Comparison of ENCODE assay signal across 8 cellular contexts in the genomic region with DNA sequence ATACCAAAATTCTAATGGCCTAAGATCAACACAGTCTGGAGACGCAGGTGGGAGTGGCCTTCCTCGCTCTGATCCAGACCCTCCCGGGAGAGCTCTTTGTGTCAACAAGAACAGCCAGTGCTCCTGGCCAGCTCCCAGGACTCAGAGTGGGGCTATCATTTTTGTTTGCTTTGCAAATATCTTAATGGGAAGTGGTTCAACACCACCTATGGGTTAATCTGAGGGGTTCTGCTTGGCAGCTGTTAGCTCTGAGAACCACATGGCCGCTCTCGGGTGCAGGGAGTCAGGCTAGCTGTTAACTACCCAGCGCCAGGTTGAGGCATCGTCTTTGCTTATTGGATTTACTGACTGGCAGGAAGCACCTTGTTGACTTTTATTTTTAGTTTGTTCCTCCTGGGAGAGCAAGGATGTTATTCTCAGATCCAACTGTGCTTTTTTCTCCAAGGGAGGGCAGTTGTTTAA.
DNase-seq lines count a peak whose midpoint lies in the region; ATAC-seq and TF ChIP-seq lines count a peak whose summit lies in the region.

No MANE protein-coding gene starts in this region.

- H3K27ac ChIP-seq in RWPE2 (ENCODE audit: poor library complexity, severe bottlenecking) (no peak overlapping the region), skeletal muscle tissue (ENCODE audit: low read depth, low read length) (no peak overlapping the region)

- intact Hi-C loops in left cardiac atrium (cut with DNase I), result no loop called here

- H3K27me3 Mint-ChIP-seq in activated T-helper 17 cell treated with anti-CD3 and anti-CD28 coated beads, Interleukin-2, amount 50 U/mL, for 72 hours, result peaks cover 24% of the 10 kb centered on the region

- peaks cover 4% of the 10 kb centered on the region for H3K4me1 ChIP-seq in RWPE2 (ENCODE audit: insufficient read depth, poor library complexity, severe bottlenecking)
- peaks cover 8 to 14% (median 14%) of the 10 kb centered on the region in 3 donors for H3K4me1 ChIP-seq in skeletal muscle tissue (ENCODE audit: control insufficient read depth in 3 of 3, insufficient read depth in 3 of 3, low read length in 3 of 3)

- H3K27ac Mint-ChIP-seq in activated T-helper 17 cell treated with anti-CD3 and anti-CD28 coated beads, Interleukin-2, amount 50 U/mL, for 72 hours, result no peak overlapping the region

- H3K4me3 ChIP-seq in RWPE2 (ENCODE audit: severe bottlenecking), result no peak overlapping the region
- H3K4me3 ChIP-seq in skeletal muscle tissue (ENCODE audit: low read length in 3 of 3), result peak overlapping the region; percentile 35 to 59 (median 42)

- no peak overlapping the region for H3K4me3 Mint-ChIP-seq in activated T-helper 17 cell treated with anti-CD3 and anti-CD28 coated beads, Interleukin-2, amount 50 U/mL, for 72 hours

- H3K27me3 ChIP-seq in RWPE2 (ENCODE audit: insufficient read depth, poor library complexity, severe bottlenecking) (no peaks in the 10 kb centered on the region), skeletal muscle tissue (ENCODE audit: control insufficient read depth in 3 of 3, insufficient read depth in 3 of 3, low read length in 3 of 3) (no peaks in the 10 kb centered on the region)

- DNase-seq in LHCN-M2 (ENCODE audit: low read depth), result peak; percentile 91
- no peak for DNase-seq in RWPE2 (ENCODE audit: low spot score)
- peak; percentile 86 for DNase-seq in left cardiac atrium
- DNase-seq in germinal center (ENCODE audit: low spot score), result no peak

- ATAC-seq in RWPE2 (ENCODE audit: low read depth) (peak; percentile 56; the same call in 2 of the 3 replicates), left cardiac atrium (peak; percentile 85 to 87), HG03196 (IDR thresholded peaks at IDR 0.05; ENCODE audit: unreplicated experiment) (no peak), GM19397 (IDR thresholded peaks at IDR 0.05; ENCODE audit: unreplicated experiment) (no peak)
- ATAC-seq in activated T-helper 17 cell treated with anti-CD3 and anti-CD28 coated beads, Interleukin-2, amount 50 U/mL, for 72 hours (replicated peaks), result no peak

- no peaks in the 10 kb centered on the region for H3K36me3 Mint-ChIP-seq in activated T-helper 17 cell treated with anti-CD3 and anti-CD28 coated beads, Interleukin-2, amount 50 U/mL, for 72 hours (ENCODE audit: low read depth)

- peak overlapping the region in 1 of 3 donors; percentile 54 for H3K9ac ChIP-seq in skeletal muscle tissue (ENCODE audit: low read depth in 1 of 3, low read length in 3 of 3)

- TF ChIP-seq CTCF in RWPE2 (IDR thresholded peaks at IDR 0.05; ENCODE audit: poor library complexity, severe bottlenecking), result no peak

- H3K36me3 ChIP-seq in RWPE2 (ENCODE audit: low read depth), result no peaks in the 10 kb centered on the region
- no peaks in the 10 kb centered on the region for H3K36me3 ChIP-seq in skeletal muscle tissue (ENCODE audit: control insufficient read depth in 3 of 3, insufficient read depth in 3 of 3, low read length in 3 of 3)

- no peaks in the 10 kb centered on the region for H3K4me1 Mint-ChIP-seq in activated T-helper 17 cell treated with anti-CD3 and anti-CD28 coated beads, Interleukin-2, amount 50 U/mL, for 72 hours

- H3K9me3 ChIP-seq in RWPE2 (ENCODE audit: severe bottlenecking), result no peaks in the 10 kb centered on the region
- H3K9me3 ChIP-seq in skeletal muscle tissue (ENCODE audit: control insufficient read depth in 3 of 3, low read length in 3 of 3), result no peaks in the 10 kb centered on the region

- no peaks in the 10 kb centered on the region for H3K9me3 Mint-ChIP-seq in activated T-helper 17 cell treated with anti-CD3 and anti-CD28 coated beads, Interleukin-2, amount 50 U/mL, for 72 hours

Comparison
In these comparisons a context has a peak if more than half of its experiments do, and no peak if none do; other contexts are left out.
1. DNase-seq: peak in LHCN-M2 (single experiment) and left cardiac atrium (single experiment); none in RWPE2 (single experiment) and germinal center (single experiment).
2. ATAC-seq: peak in RWPE2 (single experiment) and left cardiac atrium (2 of 2); none in HG03196 (single experiment), GM19397 (single experiment) and activated T-helper 17 cell treated with anti-CD3 and anti-CD28 coated beads, Interleukin-2, amount 50 U/mL, for 72 hours (single experiment).